18 cellular contexts compared by ENCODE assay signal in genomic region chr18:52570975-52571374, GRCh38.
DNase-seq lines count a peak whose midpoint lies in the region; ATAC-seq and TF ChIP-seq lines count a peak whose summit lies in the region.
"Had no signal": no experiment of that assay in that cellular context is flagged by ENCODE, and none has a peak within 500 bp of the region (broad histone marks: within the 10 kb centered on the region; RNA-seq: fewer than 3 reads in every experiment).

No MANE protein-coding gene starts in this region.

- H3K79me2 ChIP-seq in fibroblast of lung (ENCODE audit: control insufficient read depth, insufficient read depth, low read length) = no peaks in the 10 kb centered on the region

- no peak overlapping the region for H3K4me2 ChIP-seq in fibroblast of lung (ENCODE audit: extremely low read depth, insufficient read depth, low read length)
- H3K4me2 ChIP-seq: BLaER1 had no signal

- H3K27me3 ChIP-seq in adipocyte (replicated peaks; ENCODE audit: control insufficient read depth, insufficient read depth, low read length) (no peaks in the 10 kb centered on the region), fibroblast of lung (ENCODE audit: control insufficient read depth, insufficient read depth, low read length) (no peaks in the 10 kb centered on the region)
- H3K27me3 ChIP-seq: BLaER1 had no signal

- DNase-seq in AG10803 (ENCODE audit: low read depth) (peak; percentile 2), adipocyte (ENCODE audit: low read depth) (peak; percentile 63), fibroblast of lung (ENCODE audit: low read depth in 2 of 2) (peak; percentile 33 to 36), stromal cell of bone marrow (ENCODE audit: low read depth) (peak; percentile 10), activated gamma-delta T cell (lab: John Stamatoyannopoulos, UW) (no peak), left lobe of liver (ENCODE audit: low spot score) (no peak)
- DNase-seq: CD4-positive, alpha-beta T cell; COR-L47; Karpas-422; NCI-H1694; NCI-H2081; NCI-H2171 treated with DMSO at 0.1 percent for 48 hours; NCI-H446; NCI-H526; OCI-M1; Right ventricle myocardium superior had no signal

- H2AFZ ChIP-seq in fibroblast of lung (ENCODE audit: low read length) = no peak overlapping the region

- no peak overlapping the region for H3K9ac ChIP-seq in adipocyte (ENCODE audit: low read length)
- no peak overlapping the region for H3K9ac ChIP-seq in fibroblast of lung (ENCODE audit: insufficient read depth, low read length)
- H3K9ac ChIP-seq: BLaER1 had no signal

- no peaks in the 10 kb centered on the region for H4K20me1 ChIP-seq in fibroblast of lung (ENCODE audit: control insufficient read depth, extremely low read depth, insufficient read depth, low read length)
- H4K20me1 ChIP-seq: BLaER1 had no signal

- H3K36me3 ChIP-seq in adipocyte (ENCODE audit: control insufficient read depth, insufficient read depth, low read length, severe bottlenecking) (no peaks in the 10 kb centered on the region), fibroblast of lung (ENCODE audit: control insufficient read depth, insufficient read depth, low read length) (no peaks in the 10 kb centered on the region)
- H3K36me3 ChIP-seq: BLaER1 had no signal

- no peaks in the 10 kb centered on the region for H3K9me3 ChIP-seq in adipocyte (ENCODE audit: control insufficient read depth, low read length)
- H3K9me3 ChIP-seq in fibroblast of lung (ENCODE audit: control insufficient read depth, insufficient read depth, low read depth, low read length) = no peaks in the 10 kb centered on the region
- H3K9me3 ChIP-seq: BLaER1 had no signal

- TF ChIP-seq CTCF in AG10803 (conservative IDR thresholded peaks at IDR 0.05; ENCODE audit: low read length) (no peak), fibroblast of lung (conservative IDR thresholded peaks at IDR 0.05 in 1 of 2, IDR thresholded peaks at IDR 0.05 in 1 of 2; ENCODE audit: low read depth in 1 of 2, low read length in 2 of 2) (no peak)

- H3K27ac ChIP-seq in fibroblast of lung (ENCODE audit: insufficient read depth, low read length) = no peak overlapping the region
- H3K27ac ChIP-seq: BLaER1 had no signal

- H3K4me3 ChIP-seq in AG10803 (ENCODE audit: low read length) (no peak overlapping the region), adipocyte (ENCODE audit: low read length) (no peak overlapping the region), fibroblast of lung (replicated peaks in 1 of 4; ENCODE audit: control extremely low read depth in 1 of 4, insufficient read depth in 1 of 4, low read depth in 3 of 4, low read length in 4 of 4) (no peak overlapping the region)
- H3K4me3 ChIP-seq: BLaER1 had no signal

- ATAC-seq in GM18858 (IDR thresholded peaks at IDR 0.05; ENCODE audit: unreplicated experiment) = no peak
- no peak for ATAC-seq in left lobe of liver

- no peaks in the 10 kb centered on the region for H3K4me1 ChIP-seq in adipocyte (ENCODE audit: control insufficient read depth, insufficient read depth, low read length)
- H3K4me1 ChIP-seq in fibroblast of lung (ENCODE audit: control insufficient read depth, extremely low read depth, insufficient read depth, low read length) = no peaks in the 10 kb centered on the region
- H3K4me1 ChIP-seq: BLaER1 had no signal

Comparison
In these comparisons a context has a peak if more than half of its experiments do, and no peak if none do; other contexts are left out.
1. DNase-seq: peak in AG10803 (single experiment), adipocyte (single experiment), fibroblast of lung (2 of 2) and stromal cell of bone marrow (single experiment); none in activated gamma-delta T cell (single experiment) and left lobe of liver (single experiment).